In the genomic region with DNA sequence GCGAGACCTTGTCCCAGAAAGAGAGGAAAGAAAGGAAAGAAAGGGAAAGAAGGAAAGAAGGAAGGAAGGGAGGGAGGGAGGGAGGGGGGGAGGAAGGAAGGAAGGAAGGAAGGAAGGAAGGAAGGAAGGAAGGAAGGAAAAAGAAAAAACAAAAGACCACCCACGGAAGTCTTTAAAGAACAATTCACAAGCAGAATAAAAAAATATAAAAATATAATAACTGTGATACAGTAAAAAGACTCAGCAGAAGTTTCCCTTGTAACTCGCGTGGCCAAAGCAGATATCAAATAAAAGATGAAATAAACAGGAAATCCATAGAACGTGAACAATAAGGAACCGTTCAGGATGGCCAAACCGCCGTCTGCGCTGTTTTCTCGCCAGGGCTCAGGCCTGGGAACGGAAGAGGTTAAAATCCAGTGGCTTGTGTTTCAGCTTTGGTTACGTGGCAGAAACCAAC, we compare ENCODE assay signal across 1 cellular context.
TF ChIP-seq lines count a peak whose summit lies in the region.

No MANE protein-coding gene starts in this region.

TF ChIP-seq in GM12878, 131 proteins besides CTCF, POLR2A, EP300 and RAD21 (continued from another document):
- TF ChIP-seq, protein P1, sequence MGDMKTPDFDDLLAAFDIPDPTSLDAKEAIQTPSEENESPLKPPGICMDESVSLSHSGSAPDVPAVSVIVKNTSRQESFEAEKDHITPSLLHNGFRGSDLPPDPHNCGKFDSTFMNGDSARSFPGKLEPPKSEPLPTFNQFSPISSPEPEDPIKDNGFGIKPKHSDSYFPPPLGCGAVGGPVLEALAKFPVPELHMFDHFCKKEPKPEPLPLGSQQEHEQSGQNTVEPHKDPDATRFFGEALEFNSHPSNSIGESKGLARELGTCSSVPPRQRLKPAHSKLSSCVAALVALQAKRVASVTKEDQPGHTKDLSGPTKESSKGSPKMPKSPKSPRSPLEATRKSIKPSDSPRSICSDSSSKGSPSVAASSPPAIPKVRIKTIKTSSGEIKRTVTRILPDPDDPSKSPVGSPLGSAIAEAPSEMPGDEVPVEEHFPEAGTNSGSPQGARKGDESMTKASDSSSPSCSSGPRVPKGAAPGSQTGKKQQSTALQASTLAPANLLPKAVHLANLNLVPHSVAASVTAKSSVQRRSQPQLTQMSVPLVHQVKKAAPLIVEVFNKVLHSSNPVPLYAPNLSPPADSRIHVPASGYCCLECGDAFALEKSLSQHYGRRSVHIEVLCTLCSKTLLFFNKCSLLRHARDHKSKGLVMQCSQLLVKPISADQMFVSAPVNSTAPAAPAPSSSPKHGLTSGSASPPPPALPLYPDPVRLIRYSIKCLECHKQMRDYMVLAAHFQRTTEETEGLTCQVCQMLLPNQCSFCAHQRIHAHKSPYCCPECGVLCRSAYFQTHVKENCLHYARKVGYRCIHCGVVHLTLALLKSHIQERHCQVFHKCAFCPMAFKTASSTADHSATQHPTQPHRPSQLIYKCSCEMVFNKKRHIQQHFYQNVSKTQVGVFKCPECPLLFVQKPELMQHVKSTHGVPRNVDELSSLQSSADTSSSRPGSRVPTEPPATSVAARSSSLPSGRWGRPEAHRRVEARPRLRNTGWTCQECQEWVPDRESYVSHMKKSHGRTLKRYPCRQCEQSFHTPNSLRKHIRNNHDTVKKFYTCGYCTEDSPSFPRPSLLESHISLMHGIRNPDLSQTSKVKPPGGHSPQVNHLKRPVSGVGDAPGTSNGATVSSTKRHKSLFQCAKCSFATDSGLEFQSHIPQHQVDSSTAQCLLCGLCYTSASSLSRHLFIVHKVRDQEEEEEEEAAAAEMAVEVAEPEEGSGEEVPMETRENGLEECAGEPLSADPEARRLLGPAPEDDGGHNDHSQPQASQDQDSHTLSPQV (IDR thresholded peaks at IDR 0.05) = no peak
- TF ChIP-seq SREBF2 (IDR thresholded peaks at IDR 0.05; ENCODE audit: low read length) = no peak
- TF ChIP-seq RBBP5 (conservative IDR thresholded peaks at IDR 0.05) = no peak
- no peak for TF ChIP-seq NR2C1 (IDR thresholded peaks at IDR 0.05)
- TF ChIP-seq, protein P2, sequence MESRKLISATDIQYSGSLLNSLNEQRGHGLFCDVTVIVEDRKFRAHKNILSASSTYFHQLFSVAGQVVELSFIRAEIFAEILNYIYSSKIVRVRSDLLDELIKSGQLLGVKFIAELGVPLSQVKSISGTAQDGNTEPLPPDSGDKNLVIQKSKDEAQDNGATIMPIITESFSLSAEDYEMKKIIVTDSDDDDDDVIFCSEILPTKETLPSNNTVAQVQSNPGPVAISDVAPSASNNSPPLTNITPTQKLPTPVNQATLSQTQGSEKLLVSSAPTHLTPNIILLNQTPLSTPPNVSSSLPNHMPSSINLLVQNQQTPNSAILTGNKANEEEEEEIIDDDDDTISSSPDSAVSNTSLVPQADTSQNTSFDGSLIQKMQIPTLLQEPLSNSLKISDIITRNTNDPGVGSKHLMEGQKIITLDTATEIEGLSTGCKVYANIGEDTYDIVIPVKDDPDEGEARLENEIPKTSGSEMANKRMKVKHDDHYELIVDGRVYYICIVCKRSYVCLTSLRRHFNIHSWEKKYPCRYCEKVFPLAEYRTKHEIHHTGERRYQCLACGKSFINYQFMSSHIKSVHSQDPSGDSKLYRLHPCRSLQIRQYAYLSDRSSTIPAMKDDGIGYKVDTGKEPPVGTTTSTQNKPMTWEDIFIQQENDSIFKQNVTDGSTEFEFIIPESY (IDR thresholded peaks at IDR 0.05) = no peak
- no peak for TF ChIP-seq CEBPB (IDR thresholded peaks at IDR 0.05; ENCODE audit: borderline replicate concordance in 1 of 2, low read depth in 2 of 2, low read length in 2 of 2)
- TF ChIP-seq TCF12 (IDR thresholded peaks at IDR 0.05; ENCODE audit: low read depth, low read length) = no peak
- TF ChIP-seq ZZZ3 (IDR thresholded peaks at IDR 0.05; ENCODE audit: control insufficient read depth, insufficient read length, low read depth) = no peak
- 0 out of 2 replicates have a peak, but pooled peaks have one; percentile 18 for TF ChIP-seq IRF4 (IDR thresholded peaks at IDR 0.05; ENCODE audit: low read depth, low read length)
- no peak for TF ChIP-seq NRF1 (conservative IDR thresholded peaks at IDR 0.05; ENCODE audit: low read depth, low read length)
- no peak for TF ChIP-seq NFYA (IDR thresholded peaks at IDR 0.05; ENCODE audit: borderline replicate concordance, low read depth, low read length)
- no peak for TF ChIP-seq MYC (IDR thresholded peaks at IDR 0.05; ENCODE audit: insufficient read depth, insufficient read length, insufficient replicate concordance, low read length, severe bottlenecking)
- TF ChIP-seq NR2F1 (conservative IDR thresholded peaks at IDR 0.05) = no peak
- TF ChIP-seq, protein P3, sequence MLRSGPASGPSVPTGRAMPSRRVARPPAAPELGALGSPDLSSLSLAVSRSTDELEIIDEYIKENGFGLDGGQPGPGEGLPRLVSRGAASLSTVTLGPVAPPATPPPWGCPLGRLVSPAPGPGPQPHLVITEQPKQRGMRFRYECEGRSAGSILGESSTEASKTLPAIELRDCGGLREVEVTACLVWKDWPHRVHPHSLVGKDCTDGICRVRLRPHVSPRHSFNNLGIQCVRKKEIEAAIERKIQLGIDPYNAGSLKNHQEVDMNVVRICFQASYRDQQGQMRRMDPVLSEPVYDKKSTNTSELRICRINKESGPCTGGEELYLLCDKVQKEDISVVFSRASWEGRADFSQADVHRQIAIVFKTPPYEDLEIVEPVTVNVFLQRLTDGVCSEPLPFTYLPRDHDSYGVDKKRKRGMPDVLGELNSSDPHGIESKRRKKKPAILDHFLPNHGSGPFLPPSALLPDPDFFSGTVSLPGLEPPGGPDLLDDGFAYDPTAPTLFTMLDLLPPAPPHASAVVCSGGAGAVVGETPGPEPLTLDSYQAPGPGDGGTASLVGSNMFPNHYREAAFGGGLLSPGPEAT (IDR thresholded peaks at IDR 0.05; ENCODE audit: low read depth) = no peak
- peak; percentile 73; the same call in 1 of the 2 replicates for TF ChIP-seq CREM (IDR thresholded peaks at IDR 0.05; ENCODE audit: low read depth)
- TF ChIP-seq FOS (IDR thresholded peaks at IDR 0.05; ENCODE audit: borderline replicate concordance, extremely low read depth, insufficient read length) = no peak
- TF ChIP-seq LARP7 (IDR thresholded peaks at IDR 0.05) = no peak
- no peak for TF ChIP-seq SRF (IDR thresholded peaks at IDR 0.05; ENCODE audit: low read depth in 2 of 2, low read length in 2 of 2)
- no peak for TF ChIP-seq FOXM1 (IDR thresholded peaks at IDR 0.05; ENCODE audit: low read depth, low read length)
- no peak for TF ChIP-seq TBL1XR1 (IDR thresholded peaks at IDR 0.05; ENCODE audit: low read depth, low read length)
- TF ChIP-seq ZNF274 (IDR thresholded peaks at IDR 0.05; ENCODE audit: insufficient read depth, insufficient read length) = no peak
- no peak for TF ChIP-seq YBX1 (IDR thresholded peaks at IDR 0.05)
- TF ChIP-seq CBX5 (IDR thresholded peaks at IDR 0.05; ENCODE audit: low read depth) = no peak
- no peak for TF ChIP-seq RELA (IDR thresholded peaks at IDR 0.05; ENCODE audit: borderline replicate concordance, partially characterized antibody)
TF ChIP-seq in GM12878: peak in this region for 18.
